Comparison of ENCODE assay signal across 15 cellular contexts in the genomic region with DNA sequence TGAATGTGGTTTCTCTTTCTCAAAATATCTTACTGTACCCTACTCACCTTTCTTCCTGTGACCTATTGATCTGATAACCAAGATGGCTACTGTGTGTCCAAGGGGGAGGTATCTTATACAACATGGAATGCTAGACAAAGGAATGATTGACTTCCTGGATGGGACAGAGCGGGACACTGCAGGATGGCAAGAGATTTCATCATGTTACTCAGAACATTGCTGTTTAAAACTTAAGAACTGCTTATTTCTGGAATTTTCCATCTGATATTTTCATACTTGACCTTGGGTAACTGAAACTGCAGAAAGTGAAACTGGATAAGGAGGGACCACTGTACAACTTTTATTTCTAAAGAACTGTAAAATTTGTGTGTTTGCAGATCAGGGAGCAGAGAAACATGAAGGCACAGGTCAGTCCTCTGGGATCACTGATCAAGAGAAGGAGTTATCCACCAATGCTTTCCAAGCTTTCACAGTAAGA. TPM values are rescaled to one million over a fixed set of nuclear protein-coding genes. Genes with fewer than 3 reads are reported as not detected.
A peak's percentile ranks its signal among the peaks of the same experiment; 100 is the strongest.
DNase-seq lines count a peak whose midpoint lies in the region; ATAC-seq, FAIRE-seq and TF ChIP-seq lines count a peak whose summit lies in the region.
"Had no signal": no experiment of that assay in that cellular context is flagged by ENCODE, and none has a peak within 500 bp of the region (broad histone marks: within the 10 kb centered on the region; RNA-seq: fewer than 3 reads in every experiment).

No MANE protein-coding gene starts in this region.

- no peak overlapping the region for H2AFZ ChIP-seq in keratinocyte (ENCODE audit: control insufficient read depth, low read length)

- H4K20me1 ChIP-seq in keratinocyte (ENCODE audit: control insufficient read depth, extremely low read depth, insufficient read depth, low read length), result no peaks in the 10 kb centered on the region

- H3K4me3 ChIP-seq in CD4-positive, CD25-positive, alpha-beta regulatory T cell (ENCODE audit: low read depth, low read length), result no peak overlapping the region
- H3K4me3 ChIP-seq in keratinocyte (ENCODE audit: control insufficient read depth in 2 of 3, extremely low read depth in 1 of 3, insufficient read depth in 2 of 3, low read depth in 1 of 3, low read length in 3 of 3), result no peak overlapping the region
- H3K4me3 ChIP-seq: left lung had no signal

- no peak overlapping the region for H3K4me3 Mint-ChIP-seq in CD4-positive, CD25-positive, alpha-beta regulatory T cell
- no peak overlapping the region for H3K4me3 Mint-ChIP-seq in activated naive CD8-positive, alpha-beta T cell treated with anti-CD3 and anti-CD28 coated beads, Interleukin-2, amount 50 U/mL, for 24 hours

- no peak overlapping the region for H3K9ac ChIP-seq in keratinocyte (ENCODE audit: control insufficient read depth, extremely low read depth, insufficient read depth, low read length)
- H3K9ac ChIP-seq: SK-N-SH had no signal

- dilution Hi-C loops in keratinocyte (cut with MboI; ENCODE audit: extremely low pct_ligation_motif_present, low sequenced_read_pairs), result no loop called here

- peaks cover 28 to 35% (median 30%) of the 10 kb centered on the region in 4 donors for H3K4me1 Mint-ChIP-seq in CD4-positive, CD25-positive, alpha-beta regulatory T cell
- H3K4me1 Mint-ChIP-seq in activated naive CD8-positive, alpha-beta T cell treated with anti-CD3 and anti-CD28 coated beads, Interleukin-2, amount 50 U/mL, for 24 hours, result peaks cover 24% of the 10 kb centered on the region

- H3K27ac Mint-ChIP-seq in CD4-positive, CD25-positive, alpha-beta regulatory T cell, result peak overlapping the region in 2 of 3 donors; percentile 2 to 67
- H3K27ac Mint-ChIP-seq in activated naive CD8-positive, alpha-beta T cell treated with anti-CD3 and anti-CD28 coated beads, Interleukin-2, amount 50 U/mL, for 24 hours, result peak overlapping the region; percentile 53

- H3K27me3 Mint-ChIP-seq in CD4-positive, CD25-positive, alpha-beta regulatory T cell, result no peaks in the 10 kb centered on the region
- no peaks in the 10 kb centered on the region for H3K27me3 Mint-ChIP-seq in activated naive CD8-positive, alpha-beta T cell treated with anti-CD3 and anti-CD28 coated beads, Interleukin-2, amount 50 U/mL, for 24 hours

- H3K27ac ChIP-seq in CD4-positive, CD25-positive, alpha-beta regulatory T cell (ENCODE audit: insufficient read depth, low read length, poor library complexity, severe bottlenecking), result no peak overlapping the region
- no peak overlapping the region for H3K27ac ChIP-seq in keratinocyte (ENCODE audit: control insufficient read depth, insufficient read depth, low read length)
- H3K27ac ChIP-seq: C4-2B, left lung had no signal

- no peak for DNase-seq in CD4-positive, CD25-positive, alpha-beta regulatory T cell
- no peak for DNase-seq in activated naive CD8-positive, alpha-beta T cell treated with anti-CD3 and anti-CD28 coated beads, Interleukin-2, amount 50 U/mL, for 24 hours
- DNase-seq in keratinocyte (ENCODE audit: low read depth, low spot score), result no peak
- DNase-seq in dermis blood vessel endothelial cell, result no peak
- no peak for DNase-seq in hepatic stellate cell (ENCODE audit: low spot score)
- DNase-seq in MV-4-11 (lab: John Stamatoyannopoulos, UW), result no peak
- DNase-seq: activated effector memory CD4-positive, alpha-beta T cell treated with Interleukin-2 at 50 U/mL for 16 hours; left lung; nucleus accumbens; SK-N-SH had no signal

- FAIRE-seq in keratinocyte (lab: Jason Lieb, UNC), result peak; percentile 34
- FAIRE-seq: colon had no signal

- peaks cover 28% of the 10 kb centered on the region for H3K36me3 Mint-ChIP-seq in CD4-positive, CD25-positive, alpha-beta regulatory T cell
- H3K36me3 Mint-ChIP-seq in activated naive CD8-positive, alpha-beta T cell treated with anti-CD3 and anti-CD28 coated beads, Interleukin-2, amount 50 U/mL, for 24 hours (ENCODE audit: low read depth), result peaks cover 34% of the 10 kb centered on the region

- H3K36me3 ChIP-seq in CD4-positive, CD25-positive, alpha-beta regulatory T cell (ENCODE audit: control insufficient read depth, insufficient read depth, low read length), result peaks cover 6% of the 10 kb centered on the region
- H3K36me3 ChIP-seq in keratinocyte (ENCODE audit: control insufficient read depth in 2 of 2, extremely low read depth in 1 of 2, insufficient read depth in 2 of 2, low read length in 2 of 2), result no peaks in the 10 kb centered on the region

- no peak overlapping the region for H3K4me2 ChIP-seq in keratinocyte (ENCODE audit: control insufficient read depth, extremely low read depth, insufficient read depth, low read depth, low read length)
- H3K4me2 ChIP-seq: SK-N-SH had no signal

- H3K9me3 Mint-ChIP-seq in CD4-positive, CD25-positive, alpha-beta regulatory T cell, result no peaks in the 10 kb centered on the region
- H3K9me3 Mint-ChIP-seq in activated naive CD8-positive, alpha-beta T cell treated with anti-CD3 and anti-CD28 coated beads, Interleukin-2, amount 50 U/mL, for 24 hours, result no peaks in the 10 kb centered on the region

- H3K4me1 ChIP-seq in CD4-positive, CD25-positive, alpha-beta regulatory T cell (ENCODE audit: control insufficient read depth, insufficient read depth, low read length, poor library complexity, severe bottlenecking), result peaks cover 8% of the 10 kb centered on the region
- H3K4me1 ChIP-seq in keratinocyte (ENCODE audit: control insufficient read depth, extremely low read depth, insufficient read depth, low read length), result peaks cover 4% of the 10 kb centered on the region

- no peaks in the 10 kb centered on the region for H3K27me3 ChIP-seq in CD4-positive, CD25-positive, alpha-beta regulatory T cell (ENCODE audit: control insufficient read depth, insufficient read depth, low read length)
- no peaks in the 10 kb centered on the region for H3K27me3 ChIP-seq in keratinocyte (ENCODE audit: control insufficient read depth, extremely low read depth, insufficient read depth, low read length)
- H3K27me3 ChIP-seq: left lung had no signal

- no peak for ATAC-seq in CD4-positive, CD25-positive, alpha-beta regulatory T cell (ENCODE audit: low read depth in 2 of 2)
- peak; percentile 29 for ATAC-seq in HG02610 (IDR thresholded peaks at IDR 0.05; ENCODE audit: unreplicated experiment)
- ATAC-seq in activated naive CD8-positive, alpha-beta T cell treated with anti-CD3 and anti-CD28 coated beads, Interleukin-2, amount 50 U/mL, for 24 hours, result no peak
- no peak for ATAC-seq in GM21786 (IDR thresholded peaks at IDR 0.05; ENCODE audit: unreplicated experiment)
- ATAC-seq: activated CD4-positive, CD25-positive, alpha-beta regulatory T cell treated with anti-CD3 and anti-CD28 coated beads, Interleukin-2, amount 50 U/mL, for 24 hours; left lung had no signal

- peaks cover 12% of the 10 kb centered on the region for H3K79me2 ChIP-seq in keratinocyte (ENCODE audit: control insufficient read depth, insufficient read depth, low read length)

- no peaks in the 10 kb centered on the region for H3K9me3 ChIP-seq in CD4-positive, CD25-positive, alpha-beta regulatory T cell (ENCODE audit: control insufficient read depth in 2 of 2, low read length in 2 of 2)
- H3K9me3 ChIP-seq in keratinocyte (ENCODE audit: control insufficient read depth, low read depth, low read length), result no peaks in the 10 kb centered on the region
- H3K9me3 ChIP-seq: left lung, SK-N-SH had no signal

- no peak for TF ChIP-seq CTCF in keratinocyte (optimal IDR thresholded peaks at IDR 0.05 in 1 of 3, IDR thresholded peaks at IDR 0.05 in 1 of 3, conservative IDR thresholded peaks at IDR 0.05 in 1 of 3; ENCODE audit: extremely low read depth in 1 of 3, insufficient read depth in 2 of 3, low read length in 3 of 3)

- H3K9me1 ChIP-seq in keratinocyte (ENCODE audit: control insufficient read depth, extremely low read depth, insufficient read depth, low read length), result no peaks in the 10 kb centered on the region

RNA-seq across cellular contexts. Expression of a gene that starts 18.5 kb away (rescaled TPM):
- total RNA-seq in CD4-positive, CD25-positive, alpha-beta regulatory T cell, result 33.4 TPM
- polyA plus RNA-seq in CD4-positive, CD25-positive, alpha-beta regulatory T cell, result 10 to 100 TPM; 29.9 to 33.9 (median 31.3) TPM
- 20.8 to 24.2 TPM (median 21.7 TPM) in 3 replicates for polyA plus RNA-seq in keratinocyte
- 14.9 TPM for polyA plus RNA-seq in keratinocyte (2011; ENCODE audit: low read depth)
- polyA plus RNA-seq in keratinocyte (2011; cell fraction: cytosol; rRNA removed), result 17.4 and 26.2 TPM in 2 replicates
- polyA plus RNA-seq in keratinocyte (2011; cell fraction: nucleus; rRNA removed), result 29.3 and 32.0 TPM in 2 replicates
- 11.5 and 13.2 TPM in 2 replicates for polyA plus RNA-seq in keratinocyte (2012; ENCODE audit: low replicate concordance)
- 8.5 to 21.6 TPM (median 15.0 TPM) in 3 replicates for polyA minus RNA-seq in keratinocyte
- 17.1 TPM for polyA minus RNA-seq in keratinocyte (2011; cell fraction: cytosol; rRNA and poly(A)+ RNA removed)
- polyA minus RNA-seq in keratinocyte (2011; cell fraction: nucleus; rRNA and poly(A)+ RNA removed), result 9.7 and 18.6 TPM in 2 replicates
- total RNA-seq in dermis blood vessel endothelial cell, result 24.0 and 28.0 TPM in 2 replicates
